ENCODE assay signal across 1 cellular context in the genomic region with DNA sequence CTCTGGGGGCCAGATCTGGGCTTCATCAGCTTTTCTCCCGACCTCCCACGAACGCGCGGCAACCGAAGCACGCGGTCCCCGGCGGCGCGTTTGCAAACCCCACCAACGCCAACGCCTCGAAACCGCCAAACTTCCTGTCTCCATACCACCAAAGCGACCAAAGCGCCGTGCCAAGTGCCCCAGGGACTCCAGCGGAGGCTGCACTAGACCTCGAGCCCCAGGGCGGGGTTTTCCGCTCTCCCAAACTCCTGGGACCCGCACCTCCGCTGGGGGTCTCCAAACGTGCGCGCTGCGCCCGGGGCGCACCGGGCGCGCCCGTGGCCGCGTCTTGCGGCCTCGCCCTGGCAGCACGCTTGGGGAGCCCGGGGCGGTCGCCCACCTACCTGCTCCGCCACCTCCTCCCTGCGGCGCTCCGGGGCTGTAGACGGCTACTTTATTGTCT.
TF ChIP-seq lines count a peak whose summit lies in the region.

No MANE protein-coding gene starts in this region.

TF ChIP-seq in HEK293, 187 proteins besides CTCF, POLR2A, EP300 and RAD21 (continued from another document):
- no peak for TF ChIP-seq WT1 (tag by site-specific recombination; IDR thresholded peaks at IDR 0.05)
- no peak for TF ChIP-seq ZBTB1 (tag by site-specific recombination; IDR thresholded peaks at IDR 0.05)
- peak; percentile 65 for TF ChIP-seq GLIS1 (tag by site-specific recombination; IDR thresholded peaks at IDR 0.05)
- TF ChIP-seq KLF1 (tag by site-specific recombination; IDR thresholded peaks at IDR 0.05) = no peak
- no peak for TF ChIP-seq MYNN (tag by site-specific recombination; IDR thresholded peaks at IDR 0.05; ENCODE audit: borderline replicate concordance)
- no peak for TF ChIP-seq ZNF155 (tag by site-specific recombination; IDR thresholded peaks at IDR 0.05)
- TF ChIP-seq, protein P1, sequence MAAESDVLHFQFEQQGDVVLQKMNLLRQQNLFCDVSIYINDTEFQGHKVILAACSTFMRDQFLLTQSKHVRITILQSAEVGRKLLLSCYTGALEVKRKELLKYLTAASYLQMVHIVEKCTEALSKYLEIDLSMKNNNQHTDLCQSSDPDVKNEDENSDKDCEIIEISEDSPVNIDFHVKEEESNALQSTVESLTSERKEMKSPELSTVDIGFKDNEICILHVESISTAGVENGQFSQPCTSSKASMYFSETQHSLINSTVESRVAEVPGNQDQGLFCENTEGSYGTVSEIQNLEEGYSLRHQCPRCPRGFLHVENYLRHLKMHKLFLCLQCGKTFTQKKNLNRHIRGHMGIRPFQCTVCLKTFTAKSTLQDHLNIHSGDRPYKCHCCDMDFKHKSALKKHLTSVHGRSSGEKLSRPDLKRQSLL (tag by site-specific recombination; IDR thresholded peaks at IDR 0.05) = no peak
